ENCODE assay signal across 15 cellular contexts in genomic region chr1:172948457-172948856, GRCh38.
DNase-seq lines count a peak whose midpoint lies in the region; ATAC-seq and TF ChIP-seq lines count a peak whose summit lies in the region.
"Had no signal": no experiment of that assay in that cellular context is flagged by ENCODE, and none has a peak within 500 bp of the region (broad histone marks: within the 10 kb centered on the region; RNA-seq: fewer than 3 reads in every experiment).

No MANE protein-coding gene starts in this region.

- POLR2A ChIA-PET in activated CD4-positive, alpha-beta T cell treated with anti-CD3 and anti-CD28 coated beads for 36 hours (lab: Charles Lee), result no interaction called here

- TF ChIP-seq POLR2A in right lobe of liver (IDR thresholded peaks at IDR 0.05), result no peak

- no peak overlapping the region for H3K4me3 Mint-ChIP-seq in activated CD4-positive, alpha-beta T cell treated with anti-CD3 and anti-CD28 coated beads for 36 hours

- H3K27ac ChIP-seq in right lobe of liver, result no peak overlapping the region
- H3K27ac ChIP-seq: ascending aorta, esophagus squamous epithelium, skin epidermis, tibial artery had no signal

- H3K27ac Mint-ChIP-seq in activated CD4-positive, alpha-beta T cell treated with anti-CD3 and anti-CD28 coated beads for 36 hours, result no peak overlapping the region

- H3K4me3 ChIP-seq in epithelial cell of esophagus (ENCODE audit: low read length) (no peak overlapping the region), right lobe of liver (no peak overlapping the region)
- H3K4me3 ChIP-seq: ascending aorta, esophagus squamous epithelium, skin epidermis, tibial artery had no signal

- no peaks in the 10 kb centered on the region for H3K4me1 ChIP-seq in right lobe of liver
- H3K4me1 ChIP-seq: ascending aorta, tibial artery had no signal

- H3K36me3 ChIP-seq in right lobe of liver, result no peaks in the 10 kb centered on the region
- H3K36me3 ChIP-seq: ascending aorta, esophagus squamous epithelium, tibial artery had no signal

- no peaks in the 10 kb centered on the region for H3K9me3 ChIP-seq in right lobe of liver
- H3K9me3 ChIP-seq: ascending aorta, esophagus squamous epithelium, tibial artery had no signal

- H3K9me3 Mint-ChIP-seq in activated CD4-positive, alpha-beta T cell treated with anti-CD3 and anti-CD28 coated beads for 36 hours (ENCODE audit: low read depth), result no peaks in the 10 kb centered on the region

- CTCF ChIA-PET in activated CD4-positive, alpha-beta T cell treated with anti-CD3 and anti-CD28 coated beads for 36 hours (lab: Charles Lee), result interaction anchor here (0.6 to 0.8 kb wide), 4 partner anchors 14 to 878 kb away, joined by 3 read pairs; no protein-coding TSS in a partner anchor

- TF ChIP-seq CTCF in epithelial cell of esophagus (IDR thresholded peaks at IDR 0.05; ENCODE audit: insufficient read depth, low read depth, low read length, missing control alignments) (no peak), right lobe of liver (IDR thresholded peaks at IDR 0.05) (no peak)

- no peaks in the 10 kb centered on the region for H3K27me3 ChIP-seq in right lobe of liver
- H3K27me3 ChIP-seq: ascending aorta, esophagus squamous epithelium, tibial artery had no signal

- ATAC-seq in activated CD4-positive, alpha-beta T cell treated with anti-CD3 and anti-CD28 coated beads for 36 hours, result peak; percentile 85
- ATAC-seq in GM18873 (IDR thresholded peaks at IDR 0.05; ENCODE audit: low FRiP score, unreplicated experiment) (no peak), right lobe of liver (no peak)
- ATAC-seq: HepG2 had no signal

- H3K36me3 Mint-ChIP-seq in activated CD4-positive, alpha-beta T cell treated with anti-CD3 and anti-CD28 coated beads for 36 hours (ENCODE audit: low read depth), result no peaks in the 10 kb centered on the region

- DNase-seq in activated CD4-positive, alpha-beta T cell treated with anti-CD3 and anti-CD28 coated beads for 36 hours, result peak; percentile 34
- no peak for DNase-seq in activated CD4-positive, alpha-beta T cell treated with anti-CD3 and anti-CD28 coated beads for 1 hour
- DNase-seq in OCI-M1 (lab: John Stamatoyannopoulos, UW), result peak; percentile 41
- DNase-seq in epithelial cell of esophagus (ENCODE audit: low read depth), result peak; percentile 91
- DNase-seq in stimulated activated CD4-positive, alpha-beta T cell treated with anti-CD3 and anti-CD28 coated beads, Interleukin-4, amount 100 ng/mL, for 24 hours, result peak; percentile 18
- DNase-seq in retina, result no peak
- no peak for DNase-seq in right lobe of liver
- DNase-seq: esophagus squamous epithelium, mesendoderm, T-helper 2 cell, tibial artery had no signal

- peaks cover 12% of the 10 kb centered on the region for H3K27me3 Mint-ChIP-seq in activated CD4-positive, alpha-beta T cell treated with anti-CD3 and anti-CD28 coated beads for 36 hours

- WGBS in right lobe of liver (ENCODE audit: insufficient coverage, low coverage, low lambda C conversion rate, missing lambda C conversion rate), result 88% methylated on average over 1 of the region's 1 CpG

- peaks cover 17% of the 10 kb centered on the region for H3K4me1 Mint-ChIP-seq in activated CD4-positive, alpha-beta T cell treated with anti-CD3 and anti-CD28 coated beads for 36 hours

- intact Hi-C loops in activated CD4-positive, alpha-beta T cell treated with anti-CD3 and anti-CD28 coated beads for 36 hours (cut with DNase I, micrococcal nuclease), result no loop called here
- intact Hi-C loops in right lobe of liver (cut with DNase I), result no loop called here

Comparison
In these comparisons a context has a peak if more than half of its experiments do, and no peak if none do; other contexts are left out.
1. DNase-seq: peak in activated CD4-positive, alpha-beta T cell treated with anti-CD3 and anti-CD28 coated beads for 36 hours (single experiment), OCI-M1 (single experiment), epithelial cell of esophagus (single experiment) and stimulated activated CD4-positive, alpha-beta T cell treated with anti-CD3 and anti-CD28 coated beads, Interleukin-4, amount 100 ng/mL, for 24 hours (single experiment); none in activated CD4-positive, alpha-beta T cell treated with anti-CD3 and anti-CD28 coated beads for 1 hour (single experiment), retina (single experiment) and right lobe of liver (0 of 3).